In genomic region chr17:17313350-17313991, GRCh38 we compare ENCODE assay signal across 9 cellular contexts. TPM values are rescaled to one million over a fixed set of nuclear protein-coding genes. Genes with fewer than 3 reads are reported as not detected.
DNase-seq lines count a peak whose midpoint lies in the region; FAIRE-seq and TF ChIP-seq lines count a peak whose summit lies in the region.
"Had no signal": no experiment of that assay in that cellular context is flagged by ENCODE, and none has a peak within 500 bp of the region (broad histone marks: within the 10 kb centered on the region; RNA-seq: fewer than 3 reads in every experiment).

No MANE protein-coding gene starts in this region.

- H3K27ac Mint-ChIP-seq in progenitor cell of endocrine pancreas, result no peak overlapping the region

- TF ChIP-seq POLR2A in GM12892 (IDR thresholded peaks at IDR 0.05; ENCODE audit: low read depth, low read length), result no peak

- peak; percentile 74 for DNase-seq in GM12892 (ENCODE audit: insufficient read length)
- DNase-seq in NCI-H510A treated with DMSO at 0.1 percent for 48 hours (lab: John Stamatoyannopoulos, UW), result peak; percentile 69
- DNase-seq in activated CD8-positive, alpha-beta memory T cell treated with anti-CD3 and anti-CD28 coated beads, Interleukin-2, amount 50 U/mL, for 48 hours, result peak; percentile 79
- DNase-seq in fibroblast of mammary gland (ENCODE audit: low read depth), result no peak
- DNase-seq in progenitor cell of endocrine pancreas (ENCODE audit: low spot score, unreplicated experiment), result peak; percentile 46
- no peak for DNase-seq in NCI-H2029 treated with DMSO at 0.1 percent for 48 hours (lab: John Stamatoyannopoulos, UW)
- no peak for DNase-seq in GF-D8 (lab: John Stamatoyannopoulos, UW)
- DNase-seq in cortex of kidney (lab: John Stamatoyannopoulos, UW), result no peak

- peak; percentile 94 for FAIRE-seq in GM12892 (lab: Jason Lieb, UNC)
- FAIRE-seq: TTC549 had no signal

- H3K4me1 Mint-ChIP-seq in progenitor cell of endocrine pancreas (ENCODE audit: low read depth), result no peaks in the 10 kb centered on the region

- peaks cover 2% of the 10 kb centered on the region for H3K36me3 Mint-ChIP-seq in progenitor cell of endocrine pancreas (ENCODE audit: insufficient read depth)

- H3K27me3 Mint-ChIP-seq in progenitor cell of endocrine pancreas, result no peaks in the 10 kb centered on the region

- H3K4me3 Mint-ChIP-seq in progenitor cell of endocrine pancreas (ENCODE audit: low read depth), result no peak overlapping the region

- peaks cover 3% of the 10 kb centered on the region for H3K9me3 Mint-ChIP-seq in progenitor cell of endocrine pancreas (ENCODE audit: low read depth)

- peak; percentile 31 for TF ChIP-seq CTCF in fibroblast of mammary gland (conservative IDR thresholded peaks at IDR 0.05; ENCODE audit: control insufficient read depth, insufficient read depth, low read depth, low read length)
- TF ChIP-seq CTCF in progenitor cell of endocrine pancreas (IDR thresholded peaks at IDR 0.05; ENCODE audit: unreplicated experiment), result peak; percentile 71

- no peak overlapping the region for H3K4me3 ChIP-seq in fibroblast of mammary gland (ENCODE audit: control insufficient read depth, low read depth, low read length)

RNA-seq across cellular contexts. Expression of gene NT5M, which starts 10.3 kb away (rescaled TPM):
- 1.6 TPM for polyA plus RNA-seq in GM12892 (2012; ENCODE audit: missing spikeins)
- 2.4 TPM in 2 replicates for total RNA-seq in progenitor cell of endocrine pancreas

RNA-seq across cellular contexts. Expression of gene COPS3, which starts 32.4 kb away (rescaled TPM):
- 83.9 TPM for polyA plus RNA-seq in GM12892 (2012; ENCODE audit: missing spikeins)
- 61.5 and 63.6 TPM in 2 replicates for total RNA-seq in progenitor cell of endocrine pancreas

Comparison
In these comparisons a context has a peak if more than half of its experiments do, and no peak if none do; other contexts are left out.
1. DNase-seq: peak in GM12892 (single experiment), NCI-H510A treated with DMSO at 0.1 percent for 48 hours (single experiment), activated CD8-positive, alpha-beta memory T cell treated with anti-CD3 and anti-CD28 coated beads, Interleukin-2, amount 50 U/mL, for 48 hours (single experiment) and progenitor cell of endocrine pancreas (single experiment); none in fibroblast of mammary gland (single experiment), NCI-H2029 treated with DMSO at 0.1 percent for 48 hours (single experiment), GF-D8 (single experiment) and cortex of kidney (single experiment).